In genomic region chr22:38239101-38239761, GRCh38 we compare ENCODE assay signal across 9 cellular contexts. TPM values are rescaled to one million over a fixed set of nuclear protein-coding genes. Genes with fewer than 3 reads are reported as not detected.
DNase-seq lines count a peak whose midpoint lies in the region; ATAC-seq and TF ChIP-seq lines count a peak whose summit lies in the region.
"Had no signal": no experiment of that assay in that cellular context is flagged by ENCODE, and none has a peak within 500 bp of the region (broad histone marks: within the 10 kb centered on the region; RNA-seq: fewer than 3 reads in every experiment).

No MANE protein-coding gene starts in this region.

- ATAC-seq in foreskin keratinocyte (peak; percentile 72), GM21390 (IDR thresholded peaks at IDR 0.05; ENCODE audit: unreplicated experiment) (no peak), GM18858 (IDR thresholded peaks at IDR 0.05; ENCODE audit: unreplicated experiment) (no peak)
- ATAC-seq: K562 had no signal

- WGBS in ovary, 3 donors: 11 to 32% (median 13%) methylated on average over 14 of the region's 14 CpGs

- H3K4me3 ChIP-seq in ovary: no peak overlapping the region
- H3K4me3 ChIP-seq: K562 had no signal

- TF ChIP-seq POLR2A in ovary (IDR thresholded peaks at IDR 0.05) (no peak), erythroblast (IDR thresholded peaks at IDR 0.05; ENCODE audit: low read length) (no peak)

- H3K4me1 ChIP-seq in foreskin keratinocyte (peaks cover 34% of the 10 kb centered on the region), ovary (ENCODE audit: insufficient read depth) (peaks cover 20% of the 10 kb centered on the region)

- TF ChIP-seq CTCF in foreskin keratinocyte (conservative IDR thresholded peaks at IDR 0.05) (peak; percentile 30), ovary (IDR thresholded peaks at IDR 0.05) (no peak)

- no peaks in the 10 kb centered on the region for H3K27me3 ChIP-seq in foreskin keratinocyte
- no peaks in the 10 kb centered on the region for H3K27me3 ChIP-seq in ovary

- no peaks in the 10 kb centered on the region for H3K9me3 ChIP-seq in ovary

- peak overlapping the region; percentile 83 for H3K27ac ChIP-seq in foreskin keratinocyte
- H3K27ac ChIP-seq in ovary: peak overlapping the region; percentile 48 to 51

- DNase-seq in Ammon's horn (ENCODE audit: low spot score): peak; percentile 91
- peak; percentile 40 for DNase-seq in T1000 (lab: John Stamatoyannopoulos, UW)
- DNase-seq in foreskin keratinocyte: peak; percentile 72 to 93
- DNase-seq in ovary: peak in 1 of 5 donors; percentile 56
- DNase-seq in erythroblast (lab: John Stamatoyannopoulos, UW): no peak
- no peak for DNase-seq in DMS114 treated with DMSO at 0.1 percent for 48 hours (lab: John Stamatoyannopoulos, UW; ENCODE audit: unreplicated experiment)

- TF ChIP-seq EP300 in ovary (IDR thresholded peaks at IDR 0.05): no peak

- intact Hi-C loops in ovary (cut with DNase I): loop anchor here in 1 of 4 donors (5.0 kb wide), 1 partner anchor 48 kb away; no protein-coding TSS in a partner anchor

- no peaks in the 10 kb centered on the region for H3K36me3 ChIP-seq in ovary

RNA-seq across cellular contexts. Expression of gene TMEM184B, which starts 33.6 kb away (rescaled TPM):
- 54.0 and 55.7 TPM in 2 replicates for total RNA-seq in foreskin keratinocyte
- polyA plus RNA-seq in foreskin keratinocyte: 37.1 and 43.9 TPM in 2 replicates
- 10 to 100 TPM; 24.9 to 48.3 (median 38.6) TPM for total RNA-seq in ovary
- 10 to 100 TPM; 15.3 to 30.3 TPM for polyA plus RNA-seq in ovary

RNA-seq across cellular contexts. Expression of gene MAFF, which starts 37.4 kb away (rescaled TPM):
- total RNA-seq in foreskin keratinocyte (21.1 and 23.8 TPM in 2 replicates), ovary (100 to 1,000 TPM in 1 of 7 donors, 10 to 100 TPM in 6; 15.0 to 153 (median 19.4) TPM)
- polyA plus RNA-seq in foreskin keratinocyte (18.7 and 20.0 TPM in 2 replicates), ovary (10 to 100 TPM; 13.3 to 25.2 TPM)

RNA-seq across cellular contexts. Expression of gene PLA2G6, which starts 57.6 kb away (rescaled TPM):
- 3.4 and 4.6 TPM in 2 replicates for total RNA-seq in foreskin keratinocyte
- polyA plus RNA-seq in foreskin keratinocyte: 2.4 and 2.5 TPM in 2 replicates
- 10 to 100 TPM; 22.5 to 60.5 (median 39.4) TPM for total RNA-seq in ovary
- polyA plus RNA-seq in ovary: 10 to 100 TPM; 16.4 to 68.4 TPM

Comparison
In these comparisons a context has a peak if more than half of its experiments do, and no peak if none do; other contexts are left out.
1. DNase-seq: peak in Ammon's horn (single experiment), T1000 (single experiment) and foreskin keratinocyte (2 of 2); none in erythroblast (0 of 2) and DMS114 treated with DMSO at 0.1 percent for 48 hours (single experiment).